In genomic region chr2:3124921-3125760, GRCh38 we compare ENCODE assay signal across 2 cellular contexts.
TF ChIP-seq lines count a peak whose summit lies in the region.

No MANE protein-coding gene starts in this region.

TF ChIP-seq in SK-N-SH, 30 proteins besides CTCF, POLR2A, EP300 and RAD21 (continued from another document):
- TF ChIP-seq SIN3A (IDR thresholded peaks at IDR 0.05; ENCODE audit: borderline replicate concordance, low read depth, low read length): no peak

TF ChIP-seq in SK-N-SH treated with all-trans-retinoic acid at 6 μM for 48 hours, 23 proteins besides CTCF, POLR2A, EP300 and RAD21 (continued from another document):
- no peak for TF ChIP-seq PATZ1 (CRISPR knock-in tag; IDR thresholded peaks at IDR 0.05; ENCODE audit: borderline replicate concordance)
- no peak for TF ChIP-seq ESRRG (CRISPR knock-in tag; IDR thresholded peaks at IDR 0.05)
- no peak for TF ChIP-seq CREB5 (CRISPR knock-in tag; IDR thresholded peaks at IDR 0.05; ENCODE audit: low read depth)
- TF ChIP-seq ZNF8 (CRISPR knock-in tag; IDR thresholded peaks at IDR 0.05): no peak
